Comparison of ENCODE assay signal across 9 cellular contexts in the genomic region with DNA sequence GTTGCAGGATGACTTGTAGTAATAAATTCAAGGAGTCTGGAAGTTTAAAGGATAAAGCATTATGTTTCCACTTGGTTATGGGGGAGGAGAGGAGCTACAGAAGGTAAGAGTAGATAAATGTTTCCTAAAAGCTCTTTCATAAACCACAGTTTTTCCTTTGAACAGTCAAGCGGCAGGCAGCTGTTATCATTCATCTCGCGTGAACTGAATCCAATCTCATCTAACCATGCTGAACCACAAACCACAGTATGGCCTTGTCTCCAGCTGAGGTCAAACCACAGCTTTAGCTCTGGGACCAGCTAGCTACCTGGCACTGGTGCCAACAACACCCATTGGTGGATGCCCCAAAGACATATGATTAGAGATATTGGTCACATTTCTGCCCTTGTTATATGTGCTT.
DNase-seq lines count a peak whose midpoint lies in the region; ATAC-seq, FAIRE-seq and TF ChIP-seq lines count a peak whose summit lies in the region.
"Had no signal": no experiment of that assay in that cellular context is flagged by ENCODE, and none has a peak within 500 bp of the region (broad histone marks: within the 10 kb centered on the region; RNA-seq: fewer than 3 reads in every experiment).

No MANE protein-coding gene starts in this region.

- no peaks in the 10 kb centered on the region for H4K20me1 ChIP-seq in HepG2 (ENCODE audit: insufficient read depth, low read length)

- H3K4me1 ChIP-seq in HepG2 (ENCODE audit: insufficient read depth, low read length) = peaks cover 8% of the 10 kb centered on the region
- peaks cover 0 to 6% (median 0%) of the 10 kb centered on the region in 4 donors for H3K4me1 ChIP-seq in right lobe of liver
- H3K4me1 ChIP-seq in upper lobe of left lung = no peaks in the 10 kb centered on the region
- no peaks in the 10 kb centered on the region for H3K4me1 ChIP-seq in HAP-1

- H3K27me3 Mint-ChIP-seq in stimulated activated naive CD8-positive, alpha-beta T cell treated with anti-CD3 and anti-CD28 coated beads, Interleukin-15, amount 100 ng/mL, for 72 hours = peaks cover 64% of the 10 kb centered on the region

- H3K9ac ChIP-seq in HepG2 (ENCODE audit: insufficient read depth, low read depth, low read length) = no peak overlapping the region

- H3K9me3 ChIP-seq in HepG2 (ENCODE audit: low read length) (no peaks in the 10 kb centered on the region), right lobe of liver (no peaks in the 10 kb centered on the region), upper lobe of left lung (no peaks in the 10 kb centered on the region), HAP-1 (no peaks in the 10 kb centered on the region)

- no TSS peak for BruUV-seq in HepG2 (replicated peaks; lab: Mats Ljungman, UMichigan)

- no peaks in the 10 kb centered on the region for H3K79me2 ChIP-seq in HepG2 (ENCODE audit: insufficient read depth, low read length)

- H3K4me3 ChIP-seq in HepG2 (replicated peaks in 1 of 3; ENCODE audit: insufficient read depth in 1 of 3, low read depth in 2 of 3, low read length in 3 of 3) (no peak overlapping the region), right lobe of liver (no peak overlapping the region), upper lobe of left lung (no peak overlapping the region), HAP-1 (no peak overlapping the region)

- TF ChIP-seq CTCF in HepG2 (CRISPR knock-in tag; IDR thresholded peaks at IDR 0.05) (no peak), right lobe of liver (IDR thresholded peaks at IDR 0.05) (no peak), upper lobe of left lung (IDR thresholded peaks at IDR 0.05) (no peak)

- H3K36me3 ChIP-seq in HepG2 (replicated peaks in 1 of 2; ENCODE audit: control insufficient read depth in 1 of 2, insufficient read depth in 2 of 2, low read length in 2 of 2) (no peaks in the 10 kb centered on the region), right lobe of liver (no peaks in the 10 kb centered on the region), upper lobe of left lung (no peaks in the 10 kb centered on the region), HAP-1 (replicated peaks) (no peaks in the 10 kb centered on the region)

- H3K9me3 Mint-ChIP-seq in stimulated activated naive CD8-positive, alpha-beta T cell treated with anti-CD3 and anti-CD28 coated beads, Interleukin-15, amount 100 ng/mL, for 72 hours = no peaks in the 10 kb centered on the region
- H3K9me3 Mint-ChIP-seq: memory B cell had no signal

- in situ Hi-C loops in HepG2 (cut with HindIII; ENCODE audit: extremely low pct_ligation_motif_present, low pct_unique_long_range_greater_than_20kb) = no loop called here
- in situ Hi-C loops in HAP-1 (cut with MboI; ENCODE audit: low sequenced_read_pairs) = no loop called here

- H3K4me3 Mint-ChIP-seq in stimulated activated naive CD8-positive, alpha-beta T cell treated with anti-CD3 and anti-CD28 coated beads, Interleukin-15, amount 100 ng/mL, for 72 hours = peak overlapping the region in 1 of 2 donors; percentile 39
- H3K4me3 Mint-ChIP-seq: memory B cell had no signal

- H3K27ac ChIP-seq in HepG2 (ENCODE audit: extremely low read length, insufficient read depth, low read length) (no peak overlapping the region), right lobe of liver (no peak overlapping the region), upper lobe of left lung (no peak overlapping the region)

- TF ChIP-seq EP300 in HepG2 (IDR thresholded peaks at IDR 0.05; ENCODE audit: low read depth in 2 of 2, low read length in 2 of 2) (no peak), HepG2 (CRISPR knock-in tag; IDR thresholded peaks at IDR 0.05; ENCODE audit: borderline replicate concordance) (no peak), upper lobe of left lung (IDR thresholded peaks at IDR 0.05) (no peak)

- intact Hi-C loops in HepG2 (cut with micrococcal nuclease; ENCODE audit: unreplicated experiment) = no loop called here
- intact Hi-C loops in right lobe of liver (cut with DNase I) = no loop called here

- H3K4me1 Mint-ChIP-seq in stimulated activated naive CD8-positive, alpha-beta T cell treated with anti-CD3 and anti-CD28 coated beads, Interleukin-15, amount 100 ng/mL, for 72 hours = peaks cover 11% of the 10 kb centered on the region

- H3K4me2 ChIP-seq in HepG2 (ENCODE audit: low read depth, low read length) = no peak overlapping the region

- no peak overlapping the region for H3K27ac Mint-ChIP-seq in stimulated activated naive CD8-positive, alpha-beta T cell treated with anti-CD3 and anti-CD28 coated beads, Interleukin-15, amount 100 ng/mL, for 72 hours
- H3K27ac Mint-ChIP-seq: memory B cell had no signal

- TF ChIP-seq POLR2A in HepG2 (IDR thresholded peaks at IDR 0.05; ENCODE audit: insufficient read depth in 1 of 2, low read depth in 2 of 2, low read length in 2 of 2) = no peak
- TF ChIP-seq POLR2A in right lobe of liver (IDR thresholded peaks at IDR 0.05) = no peak
- no peak for TF ChIP-seq POLR2A in upper lobe of left lung (IDR thresholded peaks at IDR 0.05)

- no peak for FAIRE-seq in HepG2 (lab: Jason Lieb, UNC)

- no peak for TF ChIP-seq RAD21 in HepG2 (CRISPR knock-in tag; IDR thresholded peaks at IDR 0.05)

- peak; percentile 15 for DNase-seq in HepG2 (ENCODE audit: low spot score)
- no peak for DNase-seq in right lobe of liver
- DNase-seq in NCI-H187 treated with DMSO at 0.1 percent for 48 hours (lab: John Stamatoyannopoulos, UW) = peak; percentile 23
- peak; percentile 91 for DNase-seq in astrocyte of the hippocampus (ENCODE audit: low read depth, low spot score)
- DNase-seq in stimulated activated naive CD8-positive, alpha-beta T cell treated with anti-CD3 and anti-CD28 coated beads, Interleukin-15, amount 100 ng/mL, for 72 hours = no peak
- no peak for DNase-seq in upper lobe of left lung
- no peak for DNase-seq in HAP-1 (ENCODE audit: low spot score in 2 of 2)

- no peak; the same call in 2 of the 3 replicates for ATAC-seq in HepG2
- ATAC-seq in right lobe of liver = no peak
- ATAC-seq in stimulated activated naive CD8-positive, alpha-beta T cell treated with anti-CD3 and anti-CD28 coated beads, Interleukin-15, amount 100 ng/mL, for 72 hours = peak; percentile 70
- no peak for ATAC-seq in upper lobe of left lung (ENCODE audit: low FRiP score in 2 of 2)
- no peak for ATAC-seq in GM19455 (IDR thresholded peaks at IDR 0.05; ENCODE audit: unreplicated experiment)

- no peak overlapping the region for H2AFZ ChIP-seq in HepG2 (ENCODE audit: low read length)

- WGBS in HepG2 (ENCODE audit: low lambda C conversion rate) = 12% methylated on average over 3 of the region's 3 CpGs
- 26% methylated on average over 3 of the region's 3 CpGs for WGBS in right lobe of liver (ENCODE audit: insufficient coverage, low coverage, low lambda C conversion rate, missing lambda C conversion rate)
- 44 to 76% methylated on average over 3 of the region's 3 CpGs for WGBS in upper lobe of left lung, 2 donors

- H3K27me3 ChIP-seq in HepG2 (ENCODE audit: control insufficient read depth in 1 of 2, insufficient read depth in 2 of 2, low read length in 2 of 2) (no peaks in the 10 kb centered on the region), right lobe of liver (no peaks in the 10 kb centered on the region), upper lobe of left lung (no peaks in the 10 kb centered on the region), HAP-1 (ENCODE audit: low read depth) (no peaks in the 10 kb centered on the region)

- POLR2A ChIA-PET in HepG2 (lab: Yijun Ruan, JAX) = no interaction called here

- CTCF ChIA-PET in HepG2 (lab: Yijun Ruan, JAX; ENCODE audit: low intra/inter-chr PET ratio, low total read pairs) = no interaction called here

TF ChIP-seq in HepG2, 621 proteins besides CTCF, POLR2A, EP300 and RAD21:
- TF ChIP-seq CHD2 (IDR thresholded peaks at IDR 0.05; ENCODE audit: low read depth, low read length) = 0 out of 2 replicates have a peak, but pooled peaks have one; percentile 28
- no peak for TF ChIP-seq ZNF678 (CRISPR knock-in tag; IDR thresholded peaks at IDR 0.05)

Comparison
In these comparisons a context has a peak if more than half of its experiments do, and no peak if none do; other contexts are left out.
1. DNase-seq: peak in HepG2 (single experiment), NCI-H187 treated with DMSO at 0.1 percent for 48 hours (single experiment) and astrocyte of the hippocampus (single experiment); none in right lobe of liver (0 of 3), stimulated activated naive CD8-positive, alpha-beta T cell treated with anti-CD3 and anti-CD28 coated beads, Interleukin-15, amount 100 ng/mL, for 72 hours (0 of 2), upper lobe of left lung (0 of 2) and HAP-1 (0 of 2).